ENCODE assay signal across 10 cellular contexts in genomic region chr1:8016244-8017241, GRCh38. TPM values are rescaled to one million over a fixed set of nuclear protein-coding genes. Genes with fewer than 3 reads are reported as not detected.
DNase-seq lines count a peak whose midpoint lies in the region; ATAC-seq and TF ChIP-seq lines count a peak whose summit lies in the region.
"Had no signal": no experiment of that assay in that cellular context is flagged by ENCODE, and none has a peak within 500 bp of the region (broad histone marks: within the 10 kb centered on the region; RNA-seq: fewer than 3 reads in every experiment).

No MANE protein-coding gene starts in this region.

- H3K27ac Mint-ChIP-seq in activated T-cell treated with anti-CD3 and anti-CD28 coated beads, Interleukin-2, amount 50 U/mL, for 72 hours: no peak overlapping the region
- H3K27ac Mint-ChIP-seq: activated naive CD8-positive, alpha-beta T cell treated with anti-CD3 and anti-CD28 coated beads, Interleukin-2, amount 10 ng/mL, durations not matched to agents 7 days and 5 days had no signal

- no peaks in the 10 kb centered on the region for H3K9me3 Mint-ChIP-seq in activated T-cell treated with anti-CD3 and anti-CD28 coated beads, Interleukin-2, amount 50 U/mL, for 72 hours
- H3K9me3 Mint-ChIP-seq: activated naive CD8-positive, alpha-beta T cell treated with anti-CD3 and anti-CD28 coated beads, Interleukin-2, amount 10 ng/mL, durations not matched to agents 7 days and 5 days had no signal

- ATAC-seq in activated T-cell treated with anti-CD3 and anti-CD28 coated beads, Interleukin-2, amount 50 U/mL, for 72 hours (replicated peaks in 1 of 2): no peak
- ATAC-seq in GM21737 (IDR thresholded peaks at IDR 0.05; ENCODE audit: unreplicated experiment): no peak

- no peaks in the 10 kb centered on the region for H3K27me3 ChIP-seq in A673 (replicated peaks; ENCODE audit: insufficient read depth, low read depth, low read length, poor library complexity)

- BruUV-seq in A673 (replicated peaks; lab: Mats Ljungman, UMichigan): no TSS peak

- peaks cover 9% of the 10 kb centered on the region for H3K4me1 Mint-ChIP-seq in activated T-cell treated with anti-CD3 and anti-CD28 coated beads, Interleukin-2, amount 50 U/mL, for 72 hours (ENCODE audit: low read depth)
- H3K4me1 Mint-ChIP-seq: activated naive CD8-positive, alpha-beta T cell treated with anti-CD3 and anti-CD28 coated beads, Interleukin-2, amount 10 ng/mL, durations not matched to agents 7 days and 5 days had no signal

- H3K4me3 ChIP-seq in A673 (ENCODE audit: low read depth, low read length, poor library complexity, severe bottlenecking) (no peak overlapping the region), NB4 (ENCODE audit: low read depth, low read length) (no peak overlapping the region)

- no peak overlapping the region for H3K4me3 Mint-ChIP-seq in activated T-cell treated with anti-CD3 and anti-CD28 coated beads, Interleukin-2, amount 50 U/mL, for 72 hours
- H3K4me3 Mint-ChIP-seq: activated naive CD8-positive, alpha-beta T cell treated with anti-CD3 and anti-CD28 coated beads, Interleukin-2, amount 10 ng/mL, durations not matched to agents 7 days and 5 days had no signal

- CTCF ChIA-PET in A673 (lab: Charles Lee): interaction anchor here (0.5 to 3.7 kb wide), 8 partner anchors 41 to 703 kb away, joined by 3 to 50 read pairs (median 8); no protein-coding TSS in a partner anchor

- POLR2A ChIA-PET in A673 (lab: Charles Lee; ENCODE audit: low non-redundant PET): no interaction called here

- H3K27ac ChIP-seq in A673 (ENCODE audit: low read depth, low read length, poor library complexity, severe bottlenecking): peak overlapping the region; percentile 43

- H3K27me3 Mint-ChIP-seq in activated T-cell treated with anti-CD3 and anti-CD28 coated beads, Interleukin-2, amount 50 U/mL, for 72 hours (ENCODE audit: low read depth): peaks cover 40% of the 10 kb centered on the region

- DNase-seq in A673 (ENCODE audit: low spot score): no peak
- peak; percentile 32 for DNase-seq in NB4 (ENCODE audit: low read depth)
- peak; percentile 18 for DNase-seq in cerebellar cortex (ENCODE audit: low spot score)
- peak; percentile 16 for DNase-seq in myocyte (ENCODE audit: low read depth)
- DNase-seq in DMS79 treated with DMSO at 0.1 percent for 48 hours (lab: John Stamatoyannopoulos, UW): no peak
- no peak for DNase-seq in activated T-cell treated with anti-CD3 and anti-CD28 coated beads, Interleukin-2, amount 50 U/mL, for 72 hours
- DNase-seq in NCI-H82 treated with DMSO at 0.1 percent for 48 hours (lab: John Stamatoyannopoulos, UW; ENCODE audit: unreplicated experiment): no peak
- DNase-seq: activated naive CD8-positive, alpha-beta T cell treated with anti-CD3 and anti-CD28 coated beads, Interleukin-2, amount 10 ng/mL, durations not matched to agents 7 days and 5 days; NCI-H1048 had no signal

- peaks cover 31% of the 10 kb centered on the region for H3K36me3 ChIP-seq in A673 (ENCODE audit: insufficient read depth, low read length, poor library complexity, severe bottlenecking)

- TF ChIP-seq POLR2A in NB4 (IDR thresholded peaks at IDR 0.05; ENCODE audit: extremely low read depth, insufficient read length): no peak

- no peaks in the 10 kb centered on the region for H3K36me3 Mint-ChIP-seq in activated T-cell treated with anti-CD3 and anti-CD28 coated beads, Interleukin-2, amount 50 U/mL, for 72 hours (ENCODE audit: insufficient read depth in 2 of 2)
- H3K36me3 Mint-ChIP-seq: activated naive CD8-positive, alpha-beta T cell treated with anti-CD3 and anti-CD28 coated beads, Interleukin-2, amount 10 ng/mL, durations not matched to agents 7 days and 5 days had no signal

- TF ChIP-seq CTCF in A673 (conservative IDR thresholded peaks at IDR 0.05; ENCODE audit: low read depth, low read length) (0 out of 2 replicates have a peak, but pooled peaks have one; percentile 15), NB4 (IDR thresholded peaks at IDR 0.05; ENCODE audit: low read depth, low read length) (no peak)

- H3K9me3 ChIP-seq in A673 (ENCODE audit: low read depth, low read length, poor library complexity, severe bottlenecking): no peaks in the 10 kb centered on the region

- H3K4me1 ChIP-seq in A673 (ENCODE audit: insufficient read depth, low read length, poor library complexity, severe bottlenecking): peaks cover 69% of the 10 kb centered on the region

- intact Hi-C loops in A673 (cut with micrococcal nuclease; ENCODE audit: unreplicated experiment): loop anchor here (1.0 to 10.0 kb wide), 2 partner anchors 298 to 328 kb away; no protein-coding TSS in a partner anchor

RNA-seq across cellular contexts. Expression of gene ERRFI1, which starts 9.6 kb away (rescaled TPM):
- 36.2 and 44.4 TPM in 2 replicates for total RNA-seq in A673 (2021)
- total RNA-seq in myocyte: 138 and 194 TPM in 2 replicates
- 84.3 TPM for polyA plus RNA-seq in myocyte (2012)
- 1 to 10 TPM; 2.6 to 3.3 TPM for total RNA-seq in activated T-cell treated with anti-CD3 and anti-CD28 coated beads, Interleukin-2, amount 50 U/mL, for 72 hours

RNA-seq across cellular contexts. Expression of gene PARK7, which starts 55.0 kb away (rescaled TPM):
- total RNA-seq in A673 (2021) (352 and 358 TPM in 2 replicates), myocyte (291 and 310 TPM in 2 replicates)
- polyA plus RNA-seq in myocyte (2012): 487 TPM
- 100 to 1,000 TPM; 247 to 273 TPM for total RNA-seq in activated T-cell treated with anti-CD3 and anti-CD28 coated beads, Interleukin-2, amount 50 U/mL, for 72 hours

Comparison
In these comparisons a context has a peak if more than half of its experiments do, and no peak if none do; other contexts are left out.
1. DNase-seq: peak in NB4 (single experiment), cerebellar cortex (single experiment) and myocyte (single experiment); none in A673 (single experiment), DMS79 treated with DMSO at 0.1 percent for 48 hours (single experiment), activated T-cell treated with anti-CD3 and anti-CD28 coated beads, Interleukin-2, amount 50 U/mL, for 72 hours (0 of 2) and NCI-H82 treated with DMSO at 0.1 percent for 48 hours (single experiment).